ENCODE assay signal across 30 cellular contexts in genomic region chr19:1396768-1397679, GRCh38. TPM values are rescaled to one million over a fixed set of nuclear protein-coding genes. Genes with fewer than 3 reads are reported as not detected.
A peak's percentile ranks its signal among the peaks of the same experiment; 100 is the strongest.
DNase-seq lines count a peak whose midpoint lies in the region; ATAC-seq and TF ChIP-seq lines count a peak whose summit lies in the region.
"Had no signal": no experiment of that assay in that cellular context is flagged by ENCODE, and none has a peak within 500 bp of the region (broad histone marks: within the 10 kb centered on the region; RNA-seq: fewer than 3 reads in every experiment).

No MANE protein-coding gene starts in this region.

- H2BK120ac ChIP-seq in neuronal stem cell (ENCODE audit: low read depth, low read length) = no peak overlapping the region

- no peak overlapping the region for H4K8ac ChIP-seq in neuronal stem cell (ENCODE audit: low read depth, low read length)

- no peak for ATAC-seq in central memory CD8-positive, alpha-beta T cell (replicated peaks; ENCODE audit: extremely low read depth, poor library complexity, severe bottlenecking)
- ATAC-seq in GM21737 (IDR thresholded peaks at IDR 0.05; ENCODE audit: unreplicated experiment) (no peak), GM18511 (IDR thresholded peaks at IDR 0.05; ENCODE audit: unreplicated experiment) (no peak)
- ATAC-seq: activated naive CD8-positive, alpha-beta T cell treated with anti-CD3 and anti-CD28 coated beads, Interleukin-2, amount 50 U/mL, for 24 hours; naive thymus-derived CD4-positive, alpha-beta T cell had no signal

- no peak overlapping the region for H3K4me3 Mint-ChIP-seq in central memory CD8-positive, alpha-beta T cell
- H3K4me3 Mint-ChIP-seq in activated T-helper 1 cell treated with anti-CD3 and anti-CD28 coated beads, Interleukin-12 subunit alpha, Interleukin-12 subunit beta, Interleukin-2, Interleukin-4 antibody, amounts not matched to agents 30 ng/mL and 10 ng/mL and 1 ng/mL, durations not matched to agents 14 hours and 24 hours and 36 hours = no peak overlapping the region
- H3K4me3 Mint-ChIP-seq: activated naive CD8-positive, alpha-beta T cell treated with anti-CD3 and anti-CD28 coated beads, Interleukin-2, amount 50 U/mL, for 24 hours; mesothelial cell of epicardium; stimulated activated naive CD8-positive, alpha-beta T cell treated with anti-CD3 and anti-CD28 coated beads, Interleukin-15, Interleukin-2, amounts not matched to agents 100 ng/mL and 50 ng/mL, for 24 hours had no signal

- H3K4me2 ChIP-seq in BLaER1 treated with 17β-estradiol and CSF1 and Interleukin-3, amounts not matched to agents 10 nM and 100 nM = peak overlapping the region; percentile 59 to 84 (median 72)
- H3K4me2 ChIP-seq in neuronal stem cell (ENCODE audit: insufficient read depth, low read length, poor library complexity, severe bottlenecking) = no peak overlapping the region

- H3K27ac Mint-ChIP-seq in central memory CD8-positive, alpha-beta T cell (ENCODE audit: low read depth) = peak overlapping the region; percentile 29
- H3K27ac Mint-ChIP-seq in activated T-helper 1 cell treated with anti-CD3 and anti-CD28 coated beads, Interleukin-12 subunit alpha, Interleukin-12 subunit beta, Interleukin-2, Interleukin-4 antibody, amounts not matched to agents 30 ng/mL and 10 ng/mL and 1 ng/mL, durations not matched to agents 14 hours and 24 hours and 36 hours = no peak overlapping the region
- H3K27ac Mint-ChIP-seq: activated naive CD8-positive, alpha-beta T cell treated with anti-CD3 and anti-CD28 coated beads, Interleukin-2, amount 50 U/mL, for 24 hours; mesothelial cell of epicardium; stimulated activated naive CD8-positive, alpha-beta T cell treated with anti-CD3 and anti-CD28 coated beads, Interleukin-15, Interleukin-2, amounts not matched to agents 100 ng/mL and 50 ng/mL, for 24 hours had no signal

- no peaks in the 10 kb centered on the region for H3K9me3 Mint-ChIP-seq in central memory CD8-positive, alpha-beta T cell
- H3K9me3 Mint-ChIP-seq in activated T-helper 1 cell treated with anti-CD3 and anti-CD28 coated beads, Interleukin-12 subunit alpha, Interleukin-12 subunit beta, Interleukin-2, Interleukin-4 antibody, amounts not matched to agents 30 ng/mL and 10 ng/mL and 1 ng/mL, durations not matched to agents 14 hours and 24 hours and 36 hours = no peaks in the 10 kb centered on the region
- H3K9me3 Mint-ChIP-seq: activated naive CD8-positive, alpha-beta T cell treated with anti-CD3 and anti-CD28 coated beads, Interleukin-2, amount 50 U/mL, for 24 hours; mesothelial cell of epicardium; naive thymus-derived CD4-positive, alpha-beta T cell; stimulated activated naive CD8-positive, alpha-beta T cell treated with anti-CD3 and anti-CD28 coated beads, Interleukin-15, Interleukin-2, amounts not matched to agents 100 ng/mL and 50 ng/mL, for 24 hours had no signal

- intact Hi-C loops in activated T-helper 1 cell treated with anti-CD3 and anti-CD28 coated beads, Interleukin-12 subunit alpha, Interleukin-12 subunit beta, Interleukin-2, Interleukin-4 antibody, amounts not matched to agents 30 ng/mL and 10 ng/mL and 1 ng/mL, durations not matched to agents 14 hours and 24 hours and 36 hours (cut with micrococcal nuclease) = no loop called here

- in situ Hi-C loops in brain microvascular endothelial cell (cut with HindIII; ENCODE audit: low pct_ligation_motif_present, low sequenced_read_pairs) = no loop called here

- H3K4me1 Mint-ChIP-seq in central memory CD8-positive, alpha-beta T cell = no peaks in the 10 kb centered on the region
- no peaks in the 10 kb centered on the region for H3K4me1 Mint-ChIP-seq in activated T-helper 1 cell treated with anti-CD3 and anti-CD28 coated beads, Interleukin-12 subunit alpha, Interleukin-12 subunit beta, Interleukin-2, Interleukin-4 antibody, amounts not matched to agents 30 ng/mL and 10 ng/mL and 1 ng/mL, durations not matched to agents 14 hours and 24 hours and 36 hours (ENCODE audit: low read depth)
- H3K4me1 Mint-ChIP-seq: mesothelial cell of epicardium had no signal

- no peaks in the 10 kb centered on the region for H3K27me3 Mint-ChIP-seq in central memory CD8-positive, alpha-beta T cell
- H3K27me3 Mint-ChIP-seq in activated T-helper 1 cell treated with anti-CD3 and anti-CD28 coated beads, Interleukin-12 subunit alpha, Interleukin-12 subunit beta, Interleukin-2, Interleukin-4 antibody, amounts not matched to agents 30 ng/mL and 10 ng/mL and 1 ng/mL, durations not matched to agents 14 hours and 24 hours and 36 hours (ENCODE audit: insufficient read depth) = no peaks in the 10 kb centered on the region
- H3K27me3 Mint-ChIP-seq: activated naive CD8-positive, alpha-beta T cell treated with anti-CD3 and anti-CD28 coated beads, Interleukin-2, amount 50 U/mL, for 24 hours; naive thymus-derived CD4-positive, alpha-beta T cell; stimulated activated naive CD8-positive, alpha-beta T cell treated with anti-CD3 and anti-CD28 coated beads, Interleukin-15, Interleukin-2, amounts not matched to agents 100 ng/mL and 50 ng/mL, for 24 hours had no signal

- H3K14ac ChIP-seq in neuronal stem cell (ENCODE audit: low read length) = no peak overlapping the region

- peak overlapping the region; percentile 76 for H3K18ac ChIP-seq in neuronal stem cell (ENCODE audit: low read length)

- WGBS in neuronal stem cell (ENCODE audit: extremely low coverage in 2 of 2, insufficient read length in 2 of 2, insufficient replicate concordance in 1 of 2), 2 donors = no CpG with 5 or more reads among the region's 42 CpGs

- peaks cover 31 to 54% (median 43%) of the 10 kb centered on the region in 10 experiments for H3K4me1 ChIP-seq in BLaER1 treated with 17β-estradiol and CSF1 and Interleukin-3, amounts not matched to agents 10 nM and 100 nM
- H3K4me1 ChIP-seq in neuronal stem cell (ENCODE audit: control insufficient read depth in 2 of 2, insufficient read depth in 1 of 2, low read depth in 1 of 2, low read length in 2 of 2) = peaks cover 0 to 6% of the 10 kb centered on the region in 2 donors

- H2AFZ ChIP-seq in neuronal stem cell (ENCODE audit: low read length) = no peak overlapping the region

- no peaks in the 10 kb centered on the region for H3K9me3 ChIP-seq in BLaER1 treated with 17β-estradiol and CSF1 and Interleukin-3, amounts not matched to agents 10 nM and 100 nM (replicated peaks in 1 of 11)
- no peaks in the 10 kb centered on the region for H3K9me3 ChIP-seq in neuronal stem cell (replicated peaks in 1 of 2; ENCODE audit: control insufficient read depth in 2 of 2, insufficient read depth in 1 of 2, low read depth in 1 of 2, low read length in 2 of 2)
- H3K9me3 ChIP-seq: BE2C, SJSA1, thyroid gland had no signal

- no peak overlapping the region for H2BK15ac ChIP-seq in neuronal stem cell (ENCODE audit: low read length)

- peak overlapping the region in 4 of 11 experiments; percentile 10 to 43 (median 15); a peak in 3 of 22 replicates for H3K9ac ChIP-seq in BLaER1 treated with 17β-estradiol and CSF1 and Interleukin-3, amounts not matched to agents 10 nM and 100 nM
- no peak overlapping the region for H3K9ac ChIP-seq in neuronal stem cell (ENCODE audit: low read depth, low read length, poor library complexity)

- no peaks in the 10 kb centered on the region for H3K27me3 ChIP-seq in BLaER1 treated with 17β-estradiol and CSF1 and Interleukin-3, amounts not matched to agents 10 nM and 100 nM
- H3K27me3 ChIP-seq in neuronal stem cell (ENCODE audit: control insufficient read depth in 3 of 3, insufficient read depth in 3 of 3, low read depth in 1 of 3, low read length in 3 of 3) (no peaks in the 10 kb centered on the region), brain microvascular endothelial cell (replicated peaks) (no peaks in the 10 kb centered on the region)
- H3K27me3 ChIP-seq: BE2C, SJSA1, thyroid gland had no signal

- no peak overlapping the region for H4K91ac ChIP-seq in neuronal stem cell (ENCODE audit: low read depth, low read length, poor library complexity)

- no peak overlapping the region for H3K27ac ChIP-seq in BLaER1 treated with 17β-estradiol and CSF1 and Interleukin-3, amounts not matched to agents 10 nM and 100 nM
- no peak overlapping the region for H3K27ac ChIP-seq in neuronal stem cell (replicated peaks; ENCODE audit: low read length)
- H3K27ac ChIP-seq in brain microvascular endothelial cell = no peak overlapping the region
- H3K27ac ChIP-seq: SJSA1, skin epidermis, thyroid gland had no signal

- peaks cover 15 to 55% (median 33%) of the 10 kb centered on the region in 11 experiments for H3K36me3 ChIP-seq in BLaER1 treated with 17β-estradiol and CSF1 and Interleukin-3, amounts not matched to agents 10 nM and 100 nM
- peaks cover 8 to 30% of the 10 kb centered on the region in 2 donors for H3K36me3 ChIP-seq in neuronal stem cell (replicated peaks in 1 of 2; ENCODE audit: control insufficient read depth in 2 of 2, insufficient read depth in 2 of 2, low read length in 2 of 2)
- peaks cover 18% of the 10 kb centered on the region for H3K36me3 ChIP-seq in brain microvascular endothelial cell (replicated peaks)

- H4K20me1 ChIP-seq in BLaER1 treated with 17β-estradiol and CSF1 and Interleukin-3, amounts not matched to agents 10 nM and 100 nM = peaks cover 7 to 74% (median 47%) of the 10 kb centered on the region in 11 experiments; a peak in 19 of 22 replicates

- peak overlapping the region; percentile 70 for H2AK5ac ChIP-seq in neuronal stem cell (ENCODE audit: low read depth, low read length)

- no peak for DNase-seq in central memory CD8-positive, alpha-beta T cell (ENCODE audit: low spot score in 2 of 2)
- DNase-seq in neuronal stem cell (ENCODE audit: low spot score) (no peak), brain microvascular endothelial cell (no peak)
- no peak for DNase-seq in activated T-helper 1 cell treated with anti-CD3 and anti-CD28 coated beads, Interleukin-12 subunit alpha, Interleukin-12 subunit beta, Interleukin-2, Interleukin-4 antibody, amounts not matched to agents 30 ng/mL and 10 ng/mL and 1 ng/mL, durations not matched to agents 14 hours and 24 hours and 36 hours (ENCODE audit: low spot score)
- DNase-seq: ACHN; activated CD4-positive, alpha-beta T cell treated with anti-CD3 and anti-CD28 coated beads for 1 hour; activated CD8-positive, alpha-beta memory T cell treated with anti-CD3 and anti-CD28 coated beads for 24 hours; activated naive CD8-positive, alpha-beta T cell treated with anti-CD3 and anti-CD28 coated beads, Interleukin-2, amount 50 U/mL, for 24 hours; activated T-cell treated with anti-CD3 and anti-CD28 coated beads, Interleukin-2, amount 50 U/mL, for 1 hour; BE2C; cerebellar nuclear complex; DMS79; GF-D8; GOT3; hippocampal formation; naive thymus-derived CD4-positive, alpha-beta T cell; NCI-H1092; NCI-H187; NCI-H2171 treated with DMSO at 0.1 percent for 48 hours; NCI-H524; occipital lobe; thyroid gland had no signal

- no peak for TF ChIP-seq CTCF in brain microvascular endothelial cell (IDR thresholded peaks at IDR 0.05; ENCODE audit: low read depth, low read length, missing control alignments)

- peaks cover 19% of the 10 kb centered on the region for H3K79me1 ChIP-seq in neuronal stem cell (ENCODE audit: low read depth, low read length)

- H3K4me3 ChIP-seq in BLaER1 treated with 17β-estradiol and CSF1 and Interleukin-3, amounts not matched to agents 10 nM and 100 nM = no peak overlapping the region
- H3K4me3 ChIP-seq in neuronal stem cell (ENCODE audit: low read length in 2 of 2) (no peak overlapping the region), brain microvascular endothelial cell (ENCODE audit: low read depth, low read length) (no peak overlapping the region)
- H3K4me3 ChIP-seq: SJSA1, skin epidermis, thyroid gland had no signal

- no peak overlapping the region for H2BK5ac ChIP-seq in neuronal stem cell (ENCODE audit: low read length)

- H3K4ac ChIP-seq in neuronal stem cell (ENCODE audit: low read length) = no peak overlapping the region

- no peak for TF ChIP-seq RAD21 in Ishikawa (IDR thresholded peaks at IDR 0.05; ENCODE audit: low read depth)

- H3K36me3 Mint-ChIP-seq in central memory CD8-positive, alpha-beta T cell (ENCODE audit: insufficient read depth) = peaks cover 17% of the 10 kb centered on the region
- H3K36me3 Mint-ChIP-seq in activated T-helper 1 cell treated with anti-CD3 and anti-CD28 coated beads, Interleukin-12 subunit alpha, Interleukin-12 subunit beta, Interleukin-2, Interleukin-4 antibody, amounts not matched to agents 30 ng/mL and 10 ng/mL and 1 ng/mL, durations not matched to agents 14 hours and 24 hours and 36 hours (ENCODE audit: low read depth) = peaks cover 5% of the 10 kb centered on the region

- no peak overlapping the region for H2BK12ac ChIP-seq in neuronal stem cell (ENCODE audit: low read length)

- peak overlapping the region; percentile 65 for H3K23ac ChIP-seq in neuronal stem cell (ENCODE audit: low read depth, low read length, poor library complexity)

- TF ChIP-seq EP300 in Ishikawa (IDR thresholded peaks at IDR 0.05; ENCODE audit: borderline replicate concordance) = no peak

RNA-seq across cellular contexts. Expression of gene GAMT, which starts 4.3 kb away (rescaled TPM):
- 41.6 TPM for polyA plus RNA-seq in neuronal stem cell (2013, experiment 1 of 2)
- 42.6 TPM for polyA plus RNA-seq in neuronal stem cell (2013, experiment 2 of 2)
- total RNA-seq in activated T-helper 1 cell treated with anti-CD3 and anti-CD28 coated beads, Interleukin-12 subunit alpha, Interleukin-12 subunit beta, Interleukin-2, Interleukin-4 antibody, amounts not matched to agents 30 ng/mL and 10 ng/mL and 1 ng/mL, durations not matched to agents 14 hours and 24 hours and 36 hours = 21.7 and 22.3 TPM in 2 replicates

RNA-seq across cellular contexts. Expression of gene DAZAP1, which starts 10.4 kb away (rescaled TPM):
- 124 TPM for polyA plus RNA-seq in neuronal stem cell (2013, experiment 1 of 2)
- 126 TPM for polyA plus RNA-seq in neuronal stem cell (2013, experiment 2 of 2)
- 301 and 304 TPM in 2 replicates for total RNA-seq in activated T-helper 1 cell treated with anti-CD3 and anti-CD28 coated beads, Interleukin-12 subunit alpha, Interleukin-12 subunit beta, Interleukin-2, Interleukin-4 antibody, amounts not matched to agents 30 ng/mL and 10 ng/mL and 1 ng/mL, durations not matched to agents 14 hours and 24 hours and 36 hours

RNA-seq across cellular contexts. Expression of gene NDUFS7, which starts 13.3 kb away (rescaled TPM):
- polyA plus RNA-seq in neuronal stem cell (2013, experiment 1 of 2) = 61.9 TPM
- 60.2 TPM for polyA plus RNA-seq in neuronal stem cell (2013, experiment 2 of 2)
- total RNA-seq in activated T-helper 1 cell treated with anti-CD3 and anti-CD28 coated beads, Interleukin-12 subunit alpha, Interleukin-12 subunit beta, Interleukin-2, Interleukin-4 antibody, amounts not matched to agents 30 ng/mL and 10 ng/mL and 1 ng/mL, durations not matched to agents 14 hours and 24 hours and 36 hours = 97.9 and 98.8 TPM in 2 replicates

RNA-seq across cellular contexts. Expression of gene RPS15, which starts 41.2 kb away (rescaled TPM):
- 3,965 TPM for polyA plus RNA-seq in neuronal stem cell (2013, experiment 1 of 2)
- 3,732 TPM for polyA plus RNA-seq in neuronal stem cell (2013, experiment 2 of 2)
- total RNA-seq in activated T-helper 1 cell treated with anti-CD3 and anti-CD28 coated beads, Interleukin-12 subunit alpha, Interleukin-12 subunit beta, Interleukin-2, Interleukin-4 antibody, amounts not matched to agents 30 ng/mL and 10 ng/mL and 1 ng/mL, durations not matched to agents 14 hours and 24 hours and 36 hours = 1,387 and 1,455 TPM in 2 replicates

RNA-seq across cellular contexts. Expression of gene APC2, which starts 52.9 kb away (rescaled TPM):
- 3.4 TPM for polyA plus RNA-seq in neuronal stem cell (2013, experiment 1 of 2)
- polyA plus RNA-seq in neuronal stem cell (2013, experiment 2 of 2) = 3.9 TPM
- total RNA-seq in activated T-helper 1 cell treated with anti-CD3 and anti-CD28 coated beads, Interleukin-12 subunit alpha, Interleukin-12 subunit beta, Interleukin-2, Interleukin-4 antibody, amounts not matched to agents 30 ng/mL and 10 ng/mL and 1 ng/mL, durations not matched to agents 14 hours and 24 hours and 36 hours = 0.16 and 0.17 TPM in 2 replicates
- total RNA-seq: SJSA1 had no signal
